In genomic region chr17:17820457-17821158, GRCh38 we compare ENCODE assay signal across 10 cellular contexts. TPM values are rescaled to one million over a fixed set of nuclear protein-coding genes. Genes with fewer than 3 reads are reported as not detected.
A peak's percentile ranks its signal among the peaks of the same experiment; 100 is the strongest.
DNase-seq lines count a peak whose midpoint lies in the region; ATAC-seq and TF ChIP-seq lines count a peak whose summit lies in the region.
"Had no signal": no experiment of that assay in that cellular context is flagged by ENCODE, and none has a peak within 500 bp of the region (broad histone marks: within the 10 kb centered on the region; RNA-seq: fewer than 3 reads in every experiment).

No MANE protein-coding gene starts in this region.

- peak overlapping the region in 2 of 3 donors; percentile 39 to 64 for H3K27ac Mint-ChIP-seq in IgD-negative memory B cell
- peak overlapping the region; percentile 50 for H3K27ac Mint-ChIP-seq in memory B cell

- WGBS in adrenal gland, 4 donors, result 43 to 56% (median 49%) methylated on average over 2 to 7 of the region's 7 CpGs

- POLR2A ChIA-PET in A673 (lab: Charles Lee; ENCODE audit: low non-redundant PET), result interaction anchor here (0.6 kb wide), 1 partner anchor 129 kb away, joined by 3 read pairs; no protein-coding TSS in a partner anchor

- no peak for ATAC-seq in memory B cell (ENCODE audit: low read depth)

- no TSS peak for BruUV-seq in A673 (replicated peaks; lab: Mats Ljungman, UMichigan)

- H3K27me3 ChIP-seq in A673 (replicated peaks; ENCODE audit: insufficient read depth, low read depth, low read length, poor library complexity) (no peaks in the 10 kb centered on the region), adrenal gland (no peaks in the 10 kb centered on the region)
- H3K27me3 ChIP-seq: pancreas had no signal

- peak in 1 of 2 donors; percentile 19 for TF ChIP-seq POLR2A in adrenal gland (IDR thresholded peaks at IDR 0.05)

- peaks cover 3% of the 10 kb centered on the region for H3K36me3 Mint-ChIP-seq in IgD-negative memory B cell
- H3K36me3 Mint-ChIP-seq in memory B cell, result peaks cover 4% of the 10 kb centered on the region

- intact Hi-C loops in A673 (cut with micrococcal nuclease; ENCODE audit: unreplicated experiment), result no loop called here
- intact Hi-C loops in adrenal gland (cut with DNase I), result no loop called here

- H3K27me3 Mint-ChIP-seq in IgD-negative memory B cell, result no peaks in the 10 kb centered on the region
- no peaks in the 10 kb centered on the region for H3K27me3 Mint-ChIP-seq in memory B cell

- no peak for DNase-seq in A673 (ENCODE audit: low spot score)
- no peak for DNase-seq in adrenal gland
- no peak for DNase-seq in memory B cell (ENCODE audit: low spot score in 2 of 2)
- no peak for DNase-seq in 8988T
- DNase-seq in HuH-7 (ENCODE audit: low spot score), result no peak
- DNase-seq in NK-92 (lab: John Stamatoyannopoulos, UW; ENCODE audit: unreplicated experiment), result no peak
- no peak for DNase-seq in AG08396 (ENCODE audit: low spot score)
- DNase-seq: NCI-H748 treated with DMSO at 0.1 percent for 48 hours had no signal

- H3K4me1 ChIP-seq in A673 (ENCODE audit: insufficient read depth, low read length, poor library complexity, severe bottlenecking) (peaks cover 66% of the 10 kb centered on the region), adrenal gland (replicated peaks in 1 of 2) (peaks cover 68 to 79% of the 10 kb centered on the region in 2 donors)

- H3K27ac ChIP-seq in A673 (ENCODE audit: low read depth, low read length, poor library complexity, severe bottlenecking) (peak overlapping the region; percentile 83), adrenal gland (peak overlapping the region in 4 of 5 donors; percentile 49 to 96 (median 94))
- H3K27ac ChIP-seq: pancreas had no signal

- H3K36me3 ChIP-seq in A673 (ENCODE audit: insufficient read depth, low read length, poor library complexity, severe bottlenecking) (peaks cover 68% of the 10 kb centered on the region), adrenal gland (replicated peaks in 1 of 2) (peaks cover 0 to 42% of the 10 kb centered on the region in 2 donors)

- H3K9me3 Mint-ChIP-seq in IgD-negative memory B cell (no peaks in the 10 kb centered on the region), memory B cell (no peaks in the 10 kb centered on the region)

- CTCF ChIA-PET in A673 (lab: Charles Lee), result interaction anchor here (0.6 to 0.7 kb wide), 2 partner anchors 38 to 739 kb away, joined by 3 to 4 read pairs; no protein-coding TSS in a partner anchor

- TF ChIP-seq CTCF in A673 (conservative IDR thresholded peaks at IDR 0.05; ENCODE audit: low read depth, low read length) (no peak), adrenal gland (IDR thresholded peaks at IDR 0.05) (no peak)

- H3K9me3 ChIP-seq in A673 (ENCODE audit: low read depth, low read length, poor library complexity, severe bottlenecking) (no peaks in the 10 kb centered on the region), adrenal gland (replicated peaks in 1 of 3) (no peaks in the 10 kb centered on the region)
- H3K9me3 ChIP-seq: pancreas had no signal

- H3K4me1 Mint-ChIP-seq in IgD-negative memory B cell, result peaks cover 0 to 20% (median 14%) of the 10 kb centered on the region in 3 donors
- peaks cover 24% of the 10 kb centered on the region for H3K4me1 Mint-ChIP-seq in memory B cell

- H3K4me3 ChIP-seq in A673 (ENCODE audit: low read depth, low read length, poor library complexity, severe bottlenecking), result peak overlapping the region; percentile 72
- peak overlapping the region in 2 of 4 donors; percentile 38 to 78 for H3K4me3 ChIP-seq in adrenal gland
- H3K4me3 ChIP-seq: pancreas had no signal

- H3K4me3 Mint-ChIP-seq in IgD-negative memory B cell (peak overlapping the region in 2 of 4 donors; percentile 29 to 81), memory B cell (no peak overlapping the region)

RNA-seq across cellular contexts. Expression of gene SREBF1, which starts 16.2 kb away (rescaled TPM):
- 240 and 328 TPM in 2 replicates for total RNA-seq in A673 (2021)
- polyA plus RNA-seq in IgD-negative memory B cell, result 9.1 TPM
- 100 to 1,000 TPM; 403 to 850 (median 667) TPM for total RNA-seq in adrenal gland
- 100 to 1,000 TPM; 298 to 818 (median 483) TPM for polyA plus RNA-seq in adrenal gland
